In the genomic region with DNA sequence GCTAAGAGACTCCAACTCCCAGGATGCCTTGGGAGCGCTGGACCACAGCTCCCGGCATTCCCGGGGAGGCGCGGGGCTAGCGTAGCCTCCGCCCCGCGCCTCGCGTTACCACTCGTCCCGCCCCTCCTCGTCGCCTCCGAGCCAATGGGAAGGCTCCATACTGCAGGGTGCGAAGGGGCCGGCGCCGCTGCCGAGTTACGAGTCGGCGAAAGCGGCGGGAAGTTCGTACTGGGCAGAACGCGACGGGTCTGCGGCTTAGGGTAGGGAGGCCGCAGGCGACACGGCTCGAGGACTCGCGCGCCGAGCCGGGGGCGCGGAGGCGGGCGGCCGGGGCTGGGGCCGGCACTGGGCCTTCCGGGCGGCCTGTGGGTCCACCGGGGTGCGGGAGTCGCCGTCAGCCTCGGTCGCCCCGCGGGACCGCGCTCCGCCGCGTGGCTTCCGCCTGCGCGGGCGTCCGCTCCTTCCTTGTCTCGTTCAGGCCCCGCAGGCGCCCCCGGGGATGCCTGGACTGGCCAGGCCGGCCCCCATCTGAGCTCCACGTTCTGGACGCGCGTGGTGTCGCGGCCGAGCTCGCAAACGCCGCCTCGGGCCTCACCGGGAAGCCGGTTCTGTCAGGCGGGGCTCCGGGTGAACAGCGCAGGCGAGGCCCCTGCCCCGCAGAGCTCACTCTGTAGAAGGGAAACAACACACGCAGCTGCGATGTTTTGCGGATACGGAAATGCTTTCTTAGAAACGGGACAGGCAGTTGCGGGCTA, we compare ENCODE assay signal across 8 cellular contexts. TPM values are rescaled to one million over a fixed set of nuclear protein-coding genes. Genes with fewer than 3 reads are reported as not detected.
DNase-seq lines count a peak whose midpoint lies in the region; ATAC-seq and TF ChIP-seq lines count a peak whose summit lies in the region.

A gene with protein sequence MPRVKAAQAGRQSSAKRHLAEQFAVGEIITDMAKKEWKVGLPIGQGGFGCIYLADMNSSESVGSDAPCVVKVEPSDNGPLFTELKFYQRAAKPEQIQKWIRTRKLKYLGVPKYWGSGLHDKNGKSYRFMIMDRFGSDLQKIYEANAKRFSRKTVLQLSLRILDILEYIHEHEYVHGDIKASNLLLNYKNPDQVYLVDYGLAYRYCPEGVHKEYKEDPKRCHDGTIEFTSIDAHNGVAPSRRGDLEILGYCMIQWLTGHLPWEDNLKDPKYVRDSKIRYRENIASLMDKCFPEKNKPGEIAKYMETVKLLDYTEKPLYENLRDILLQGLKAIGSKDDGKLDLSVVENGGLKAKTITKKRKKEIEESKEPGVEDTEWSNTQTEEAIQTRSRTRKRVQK (plus strand): TSS at position 195 of the 755 bp plus-strand sequence. CDS start 36,090 bp downstream, outside the sequence.

- TF ChIP-seq CTCF in mucosa of descending colon (IDR thresholded peaks at IDR 0.05) = no peak

- TF ChIP-seq RAD21 in Ishikawa (IDR thresholded peaks at IDR 0.05; ENCODE audit: low read depth) = no peak

- H3K4me1 ChIP-seq in mucosa of descending colon (ENCODE audit: low read depth) = peaks cover 4% of the 10 kb centered on the region

- TF ChIP-seq EP300 in Ishikawa (IDR thresholded peaks at IDR 0.05; ENCODE audit: borderline replicate concordance) = no peak

- ATAC-seq in GM21619 (IDR thresholded peaks at IDR 0.05; ENCODE audit: unreplicated experiment) (peak; percentile 96), mucosa of descending colon (peak; percentile 100)

- H3K27ac ChIP-seq in epithelial cell of prostate = peak within 1 kb of the TSS; percentile 29

- peak within 1 kb of the TSS; percentile 82 for H3K4me3 ChIP-seq in mucosa of descending colon

- no peaks in the 10 kb centered on the region for H3K9me3 ChIP-seq in mucosa of descending colon

- H3K36me3 ChIP-seq in mucosa of descending colon (ENCODE audit: low read depth) = no peaks in the 10 kb centered on the region

- intact Hi-C loops in mucosa of descending colon (cut with DNase I, micrococcal nuclease) = no loop called here

- peak; percentile 87 for DNase-seq in DMS153 treated with DMSO at 0.1 percent for 48 hours (lab: John Stamatoyannopoulos, UW; ENCODE audit: unreplicated experiment)
- peak; percentile 78 for DNase-seq in OCI-M2 (lab: John Stamatoyannopoulos, UW; ENCODE audit: unreplicated experiment)
- DNase-seq in activated T-cell treated with anti-CD3 and anti-CD28 coated beads for 24 hours (ENCODE audit: low read depth) = peak; percentile 95
- peak; percentile 84 for DNase-seq in epithelial cell of prostate (ENCODE audit: low read depth, low spot score)
- DNase-seq in mucosa of descending colon = peak; percentile 97 to 99 (median 98)
- peak; percentile 86 to 89 for DNase-seq in stimulated activated CD8-positive, alpha-beta memory T cell treated with anti-CD3 and anti-CD28 coated beads, Interleukin-4, amount 100 ng/mL, for 1 hour (ENCODE audit: low read depth in 2 of 2, low spot score in 1 of 2)

TF ChIP-seq in Ishikawa, 13 proteins besides CTCF, POLR2A, EP300 and RAD21:
- no peak for TF ChIP-seq TEAD4 (IDR thresholded peaks at IDR 0.05)
- no peak for TF ChIP-seq EGR1 (IDR thresholded peaks at IDR 0.05)
- TF ChIP-seq NFIC (IDR thresholded peaks at IDR 0.05) = no peak
- TF ChIP-seq, protein P1, sequence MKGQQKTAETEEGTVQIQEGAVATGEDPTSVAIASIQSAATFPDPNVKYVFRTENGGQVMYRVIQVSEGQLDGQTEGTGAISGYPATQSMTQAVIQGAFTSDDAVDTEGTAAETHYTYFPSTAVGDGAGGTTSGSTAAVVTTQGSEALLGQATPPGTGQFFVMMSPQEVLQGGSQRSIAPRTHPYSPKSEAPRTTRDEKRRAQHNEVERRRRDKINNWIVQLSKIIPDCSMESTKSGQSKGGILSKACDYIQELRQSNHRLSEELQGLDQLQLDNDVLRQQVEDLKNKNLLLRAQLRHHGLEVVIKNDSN (IDR thresholded peaks at IDR 0.05) = no peak
- peak; percentile 75 for TF ChIP-seq TAF1 (IDR thresholded peaks at IDR 0.05; ENCODE audit: low read depth)
- TF ChIP-seq TCF12 (IDR thresholded peaks at IDR 0.05; ENCODE audit: low read depth) = no peak
- TF ChIP-seq, protein P2, sequence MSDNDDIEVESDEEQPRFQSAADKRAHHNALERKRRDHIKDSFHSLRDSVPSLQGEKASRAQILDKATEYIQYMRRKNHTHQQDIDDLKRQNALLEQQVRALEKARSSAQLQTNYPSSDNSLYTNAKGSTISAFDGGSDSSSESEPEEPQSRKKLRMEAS (IDR thresholded peaks at IDR 0.05) = peak; percentile 90
- no peak for TF ChIP-seq ZBTB7A (IDR thresholded peaks at IDR 0.05; ENCODE audit: low read depth)
- no peak for TF ChIP-seq FOXM1 (IDR thresholded peaks at IDR 0.05; ENCODE audit: borderline replicate concordance, low read depth)
- TF ChIP-seq, protein P3, sequence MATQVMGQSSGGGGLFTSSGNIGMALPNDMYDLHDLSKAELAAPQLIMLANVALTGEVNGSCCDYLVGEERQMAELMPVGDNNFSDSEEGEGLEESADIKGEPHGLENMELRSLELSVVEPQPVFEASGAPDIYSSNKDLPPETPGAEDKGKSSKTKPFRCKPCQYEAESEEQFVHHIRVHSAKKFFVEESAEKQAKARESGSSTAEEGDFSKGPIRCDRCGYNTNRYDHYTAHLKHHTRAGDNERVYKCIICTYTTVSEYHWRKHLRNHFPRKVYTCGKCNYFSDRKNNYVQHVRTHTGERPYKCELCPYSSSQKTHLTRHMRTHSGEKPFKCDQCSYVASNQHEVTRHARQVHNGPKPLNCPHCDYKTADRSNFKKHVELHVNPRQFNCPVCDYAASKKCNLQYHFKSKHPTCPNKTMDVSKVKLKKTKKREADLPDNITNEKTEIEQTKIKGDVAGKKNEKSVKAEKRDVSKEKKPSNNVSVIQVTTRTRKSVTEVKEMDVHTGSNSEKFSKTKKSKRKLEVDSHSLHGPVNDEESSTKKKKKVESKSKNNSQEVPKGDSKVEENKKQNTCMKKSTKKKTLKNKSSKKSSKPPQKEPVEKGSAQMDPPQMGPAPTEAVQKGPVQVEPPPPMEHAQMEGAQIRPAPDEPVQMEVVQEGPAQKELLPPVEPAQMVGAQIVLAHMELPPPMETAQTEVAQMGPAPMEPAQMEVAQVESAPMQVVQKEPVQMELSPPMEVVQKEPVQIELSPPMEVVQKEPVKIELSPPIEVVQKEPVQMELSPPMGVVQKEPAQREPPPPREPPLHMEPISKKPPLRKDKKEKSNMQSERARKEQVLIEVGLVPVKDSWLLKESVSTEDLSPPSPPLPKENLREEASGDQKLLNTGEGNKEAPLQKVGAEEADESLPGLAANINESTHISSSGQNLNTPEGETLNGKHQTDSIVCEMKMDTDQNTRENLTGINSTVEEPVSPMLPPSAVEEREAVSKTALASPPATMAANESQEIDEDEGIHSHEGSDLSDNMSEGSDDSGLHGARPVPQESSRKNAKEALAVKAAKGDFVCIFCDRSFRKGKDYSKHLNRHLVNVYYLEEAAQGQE (IDR thresholded peaks at IDR 0.05; ENCODE audit: low read depth) = no peak
- TF ChIP-seq YY1 (IDR thresholded peaks at IDR 0.05; ENCODE audit: low read depth) = no peak
- TF ChIP-seq CREB1 (IDR thresholded peaks at IDR 0.05; ENCODE audit: low read depth) = peak; percentile 41; the same call in 1 of the 2 replicates
- no peak for TF ChIP-seq CEBPB (IDR thresholded peaks at IDR 0.05)

RNA-seq across cellular contexts. Expression of the gene that starts here (rescaled TPM):
- total RNA-seq in mucosa of descending colon = 10 to 100 TPM; 15.3 to 19.8 (median 19.4) TPM

Comparison
In these comparisons a context has a peak if more than half of its experiments do, and no peak if none do; other contexts are left out.
1. Peak in every context shown above with its lines: DNase-seq, ATAC-seq, H3K4me3 ChIP-seq and H3K27ac ChIP-seq.